ENCODE assay signal across 27 cellular contexts in the genomic region with DNA sequence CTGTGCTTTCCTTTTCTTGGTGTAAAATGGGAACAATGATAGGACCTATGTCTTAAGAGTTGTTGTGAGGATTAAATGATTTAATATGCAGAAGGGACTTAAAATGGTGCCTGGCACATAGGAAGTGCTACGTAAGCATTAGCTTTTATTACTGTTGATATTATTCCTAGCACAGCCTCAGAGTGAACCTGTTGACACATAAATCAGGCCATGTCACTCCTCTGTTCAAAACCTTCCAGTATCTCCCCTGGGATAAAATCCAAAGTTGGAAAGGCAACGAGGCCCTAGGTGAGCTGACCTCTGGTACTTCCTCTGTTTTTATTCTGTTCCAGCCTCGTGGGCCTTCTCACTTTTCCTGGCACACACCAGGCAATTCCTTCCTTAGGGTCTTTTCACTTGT.
"Had no signal": no experiment of that assay in that cellular context is flagged by ENCODE, and none has a peak within 500 bp of the region (broad histone marks: within the 10 kb centered on the region; RNA-seq: fewer than 3 reads in every experiment).

No MANE protein-coding gene starts in this region.

- H3K27me3 Mint-ChIP-seq: stimulated activated naive CD8-positive, alpha-beta T cell treated with anti-CD3 and anti-CD28 coated beads, Interleukin-15, amount 100 ng/mL, for 72 hours had no signal

- H2AFZ ChIP-seq: parathyroid adenoma had no signal

- ATAC-seq: effector memory CD8-positive, alpha-beta T cell; heart right ventricle; left cardiac atrium; left ventricle myocardium superior; lower lobe of right lung; natural killer cell; right cardiac atrium; stimulated activated naive CD8-positive, alpha-beta T cell treated with anti-CD3 and anti-CD28 coated beads, Interleukin-15, amount 100 ng/mL, for 72 hours; upper lobe of right lung had no signal

- DNase-seq: cortex of kidney; effector memory CD8-positive, alpha-beta T cell; erythroblast; esophagus squamous epithelium; foreskin melanocyte; glutamatergic neuron; heart right ventricle; hippocampal formation; left cardiac atrium; left ventricle myocardium superior; lower lobe of right lung; natural killer cell; right cardiac atrium; small intestine; stimulated activated CD4-positive, alpha-beta T cell treated with anti-CD3 and anti-CD28 coated beads, Interleukin-15, amount 100 ng/mL, for 24 hours; stimulated activated CD4-positive, alpha-beta T cell treated with anti-CD3 and anti-CD28 coated beads, Interleukin-2, amount 100 ng/mL, for 48 hours; stimulated activated naive CD4-positive, alpha-beta T cell; stimulated activated naive CD8-positive, alpha-beta T cell treated with anti-CD3 and anti-CD28 coated beads, Interleukin-15, amount 100 ng/mL, for 72 hours; transverse colon; upper lobe of right lung; uterus had no signal

- H3K4me3 Mint-ChIP-seq: effector memory CD8-positive, alpha-beta T cell; natural killer cell; neural crest cell; stimulated activated naive CD8-positive, alpha-beta T cell treated with anti-CD3 and anti-CD28 coated beads, Interleukin-15, amount 100 ng/mL, for 72 hours had no signal

- H3K36me3 Mint-ChIP-seq: natural killer cell had no signal

- H3K4me1 ChIP-seq: lower lobe of right lung, parathyroid adenoma, prostate gland, suprapubic skin, transverse colon, upper lobe of right lung, uterus had no signal

- H3K27ac ChIP-seq: esophagus squamous epithelium, heart right ventricle, lower lobe of right lung, parathyroid adenoma, prostate gland, suprapubic skin, transverse colon, upper lobe of right lung, uterus had no signal

- H3K9me3 Mint-ChIP-seq: natural killer cell, neural crest cell had no signal

- H3K4me1 Mint-ChIP-seq: natural killer cell; stimulated activated naive CD8-positive, alpha-beta T cell treated with anti-CD3 and anti-CD28 coated beads, Interleukin-15, amount 100 ng/mL, for 72 hours had no signal

- H3K79me2 ChIP-seq: parathyroid adenoma had no signal

- H3K4me3 ChIP-seq: esophagus squamous epithelium, heart right ventricle, lower lobe of right lung, prostate gland, suprapubic skin, transverse colon, upper lobe of right lung, uterus had no signal

- H3K27ac Mint-ChIP-seq: effector memory CD8-positive, alpha-beta T cell; natural killer cell; stimulated activated naive CD8-positive, alpha-beta T cell treated with anti-CD3 and anti-CD28 coated beads, Interleukin-15, amount 100 ng/mL, for 72 hours had no signal

- FAIRE-seq: endometrium, islet of Langerhans, small intestine had no signal

- H3K27me3 ChIP-seq: esophagus squamous epithelium, transverse colon, upper lobe of right lung, uterus had no signal

- H3K9me3 ChIP-seq: esophagus squamous epithelium, heart right ventricle, lower lobe of right lung, prostate gland, suprapubic skin, transverse colon, upper lobe of right lung, uterus had no signal

- H3K9ac ChIP-seq: parathyroid adenoma had no signal

- H3K36me3 ChIP-seq: esophagus squamous epithelium, heart right ventricle, lower lobe of right lung, prostate gland, suprapubic skin, transverse colon, upper lobe of right lung, uterus had no signal
